In the genomic region with DNA sequence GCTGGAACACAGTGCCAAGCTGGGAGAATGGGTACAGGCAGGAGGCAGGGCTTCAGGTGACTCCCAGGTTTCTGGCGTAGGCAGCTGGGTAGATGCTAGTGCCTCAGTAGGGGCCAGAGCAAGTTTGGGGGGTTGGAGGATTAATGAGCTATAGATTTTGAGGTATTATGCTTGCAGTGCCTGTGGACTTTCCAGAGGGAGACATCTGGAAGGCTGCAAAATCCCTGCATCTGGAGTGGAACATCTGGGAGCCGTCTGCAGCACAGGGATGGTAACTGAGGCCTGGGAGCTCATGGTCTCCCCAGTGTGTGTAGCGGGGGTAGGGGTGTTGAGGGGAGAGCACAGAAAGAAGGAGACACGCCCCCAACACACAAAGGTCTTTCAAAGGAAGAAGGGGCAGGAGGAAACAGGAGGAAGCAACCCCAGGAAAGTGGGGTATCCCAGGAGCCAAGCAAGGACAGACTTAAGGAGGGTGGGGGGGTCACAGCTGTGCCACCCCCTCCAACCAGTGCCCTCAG, we compare ENCODE assay signal across 2 cellular contexts.
TF ChIP-seq lines count a peak whose summit lies in the region.

No MANE protein-coding gene starts in this region.

TF ChIP-seq in K562, 482 proteins besides CTCF, POLR2A, EP300 and RAD21:
- TF ChIP-seq MCM5 (IDR thresholded peaks at IDR 0.05; ENCODE audit: low read depth) (no peak), MYBL2 (IDR thresholded peaks at IDR 0.05; ENCODE audit: low read depth) (no peak), MYBL2 (CRISPR knock-in tag; IDR thresholded peaks at IDR 0.05; ENCODE audit: borderline replicate concordance) (peak; percentile 10; the same call in 1 of the 2 replicates)

TF ChIP-seq in HepG2, 621 proteins besides CTCF, POLR2A, EP300 and RAD21 (continues in another document):
- TF ChIP-seq, protein P1, sequence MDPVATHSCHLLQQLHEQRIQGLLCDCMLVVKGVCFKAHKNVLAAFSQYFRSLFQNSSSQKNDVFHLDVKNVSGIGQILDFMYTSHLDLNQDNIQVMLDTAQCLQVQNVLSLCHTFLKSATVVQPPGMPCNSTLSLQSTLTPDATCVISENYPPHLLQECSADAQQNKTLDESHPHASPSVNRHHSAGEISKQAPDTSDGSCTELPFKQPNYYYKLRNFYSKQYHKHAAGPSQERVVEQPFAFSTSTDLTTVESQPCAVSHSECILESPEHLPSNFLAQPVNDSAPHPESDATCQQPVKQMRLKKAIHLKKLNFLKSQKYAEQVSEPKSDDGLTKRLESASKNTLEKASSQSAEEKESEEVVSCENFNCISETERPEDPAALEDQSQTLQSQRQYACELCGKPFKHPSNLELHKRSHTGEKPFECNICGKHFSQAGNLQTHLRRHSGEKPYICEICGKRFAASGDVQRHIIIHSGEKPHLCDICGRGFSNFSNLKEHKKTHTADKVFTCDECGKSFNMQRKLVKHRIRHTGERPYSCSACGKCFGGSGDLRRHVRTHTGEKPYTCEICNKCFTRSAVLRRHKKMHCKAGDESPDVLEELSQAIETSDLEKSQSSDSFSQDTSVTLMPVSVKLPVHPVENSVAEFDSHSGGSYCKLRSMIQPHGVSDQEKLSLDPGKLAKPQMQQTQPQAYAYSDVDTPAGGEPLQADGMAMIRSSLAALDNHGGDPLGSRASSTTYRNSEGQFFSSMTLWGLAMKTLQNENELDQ (CRISPR knock-in tag; IDR thresholded peaks at IDR 0.05; ENCODE audit: borderline replicate concordance), result no peak
- no peak for TF ChIP-seq STAG1 (CRISPR knock-in tag; IDR thresholded peaks at IDR 0.05)
- TF ChIP-seq ARNTL (CRISPR knock-in tag; IDR thresholded peaks at IDR 0.05), result no peak
- 0 out of 2 replicates have a peak, but pooled peaks have one; percentile 7 for TF ChIP-seq ATF7-NPFF (CRISPR knock-in tag; IDR thresholded peaks at IDR 0.05; ENCODE audit: low read depth)
- no peak for TF ChIP-seq MLLT10 (CRISPR knock-in tag; IDR thresholded peaks at IDR 0.05)
- TF ChIP-seq, protein P2, sequence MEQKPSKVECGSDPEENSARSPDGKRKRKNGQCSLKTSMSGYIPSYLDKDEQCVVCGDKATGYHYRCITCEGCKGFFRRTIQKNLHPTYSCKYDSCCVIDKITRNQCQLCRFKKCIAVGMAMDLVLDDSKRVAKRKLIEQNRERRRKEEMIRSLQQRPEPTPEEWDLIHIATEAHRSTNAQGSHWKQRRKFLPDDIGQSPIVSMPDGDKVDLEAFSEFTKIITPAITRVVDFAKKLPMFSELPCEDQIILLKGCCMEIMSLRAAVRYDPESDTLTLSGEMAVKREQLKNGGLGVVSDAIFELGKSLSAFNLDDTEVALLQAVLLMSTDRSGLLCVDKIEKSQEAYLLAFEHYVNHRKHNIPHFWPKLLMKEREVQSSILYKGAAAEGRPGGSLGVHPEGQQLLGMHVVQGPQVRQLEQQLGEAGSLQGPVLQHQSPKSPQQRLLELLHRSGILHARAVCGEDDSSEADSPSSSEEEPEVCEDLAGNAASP (CRISPR knock-in tag; IDR thresholded peaks at IDR 0.05; ENCODE audit: borderline replicate concordance), result no peak
- TF ChIP-seq, protein P3, sequence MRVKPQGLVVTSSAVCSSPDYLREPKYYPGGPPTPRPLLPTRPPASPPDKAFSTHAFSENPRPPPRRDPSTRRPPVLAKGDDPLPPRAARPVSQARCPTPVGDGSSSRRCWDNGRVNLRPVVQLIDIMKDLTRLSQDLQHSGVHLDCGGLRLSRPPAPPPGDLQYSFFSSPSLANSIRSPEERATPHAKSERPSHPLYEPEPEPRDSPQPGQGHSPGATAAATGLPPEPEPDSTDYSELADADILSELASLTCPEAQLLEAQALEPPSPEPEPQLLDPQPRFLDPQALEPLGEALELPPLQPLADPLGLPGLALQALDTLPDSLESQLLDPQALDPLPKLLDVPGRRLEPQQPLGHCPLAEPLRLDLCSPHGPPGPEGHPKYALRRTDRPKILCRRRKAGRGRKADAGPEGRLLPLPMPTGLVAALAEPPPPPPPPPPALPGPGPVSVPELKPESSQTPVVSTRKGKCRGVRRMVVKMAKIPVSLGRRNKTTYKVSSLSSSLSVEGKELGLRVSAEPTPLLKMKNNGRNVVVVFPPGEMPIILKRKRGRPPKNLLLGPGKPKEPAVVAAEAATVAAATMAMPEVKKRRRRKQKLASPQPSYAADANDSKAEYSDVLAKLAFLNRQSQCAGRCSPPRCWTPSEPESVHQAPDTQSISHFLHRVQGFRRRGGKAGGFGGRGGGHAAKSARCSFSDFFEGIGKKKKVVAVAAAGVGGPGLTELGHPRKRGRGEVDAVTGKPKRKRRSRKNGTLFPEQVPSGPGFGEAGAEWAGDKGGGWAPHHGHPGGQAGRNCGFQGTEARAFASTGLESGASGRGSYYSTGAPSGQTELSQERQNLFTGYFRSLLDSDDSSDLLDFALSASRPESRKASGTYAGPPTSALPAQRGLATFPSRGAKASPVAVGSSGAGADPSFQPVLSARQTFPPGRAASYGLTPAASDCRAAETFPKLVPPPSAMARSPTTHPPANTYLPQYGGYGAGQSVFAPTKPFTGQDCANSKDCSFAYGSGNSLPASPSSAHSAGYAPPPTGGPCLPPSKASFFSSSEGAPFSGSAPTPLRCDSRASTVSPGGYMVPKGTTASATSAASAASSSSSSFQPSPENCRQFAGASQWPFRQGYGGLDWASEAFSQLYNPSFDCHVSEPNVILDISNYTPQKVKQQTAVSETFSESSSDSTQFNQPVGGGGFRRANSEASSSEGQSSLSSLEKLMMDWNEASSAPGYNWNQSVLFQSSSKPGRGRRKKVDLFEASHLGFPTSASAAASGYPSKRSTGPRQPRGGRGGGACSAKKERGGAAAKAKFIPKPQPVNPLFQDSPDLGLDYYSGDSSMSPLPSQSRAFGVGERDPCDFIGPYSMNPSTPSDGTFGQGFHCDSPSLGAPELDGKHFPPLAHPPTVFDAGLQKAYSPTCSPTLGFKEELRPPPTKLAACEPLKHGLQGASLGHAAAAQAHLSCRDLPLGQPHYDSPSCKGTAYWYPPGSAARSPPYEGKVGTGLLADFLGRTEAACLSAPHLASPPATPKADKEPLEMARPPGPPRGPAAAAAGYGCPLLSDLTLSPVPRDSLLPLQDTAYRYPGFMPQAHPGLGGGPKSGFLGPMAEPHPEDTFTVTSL (CRISPR knock-in tag; IDR thresholded peaks at IDR 0.05; ENCODE audit: borderline replicate concordance), result peak; percentile 10; the same call in 1 of the 2 replicates
- peak; percentile 78; the same call in 1 of the 2 replicates for TF ChIP-seq ZSCAN25 (CRISPR knock-in tag; IDR thresholded peaks at IDR 0.05)
- no peak for TF ChIP-seq ZNF138 (CRISPR knock-in tag; IDR thresholded peaks at IDR 0.05; ENCODE audit: low read depth)
- TF ChIP-seq SP2 (CRISPR knock-in tag; IDR thresholded peaks at IDR 0.05), result 0 out of 2 replicates have a peak, but pooled peaks have one; percentile 3
- TF ChIP-seq NCOA2 (CRISPR knock-in tag; IDR thresholded peaks at IDR 0.05), result no peak
- TF ChIP-seq CENPT (CRISPR knock-in tag; IDR thresholded peaks at IDR 0.05; ENCODE audit: low read depth), result no peak
- TF ChIP-seq, protein P4, sequence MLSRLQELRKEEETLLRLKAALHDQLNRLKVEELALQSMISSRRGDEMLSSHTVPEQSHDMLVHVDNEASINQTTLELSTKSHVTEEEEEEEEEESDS (CRISPR knock-in tag; IDR thresholded peaks at IDR 0.05; ENCODE audit: borderline replicate concordance), result peak; percentile 8; the same call in 1 of the 2 replicates
- TF ChIP-seq, protein P5, sequence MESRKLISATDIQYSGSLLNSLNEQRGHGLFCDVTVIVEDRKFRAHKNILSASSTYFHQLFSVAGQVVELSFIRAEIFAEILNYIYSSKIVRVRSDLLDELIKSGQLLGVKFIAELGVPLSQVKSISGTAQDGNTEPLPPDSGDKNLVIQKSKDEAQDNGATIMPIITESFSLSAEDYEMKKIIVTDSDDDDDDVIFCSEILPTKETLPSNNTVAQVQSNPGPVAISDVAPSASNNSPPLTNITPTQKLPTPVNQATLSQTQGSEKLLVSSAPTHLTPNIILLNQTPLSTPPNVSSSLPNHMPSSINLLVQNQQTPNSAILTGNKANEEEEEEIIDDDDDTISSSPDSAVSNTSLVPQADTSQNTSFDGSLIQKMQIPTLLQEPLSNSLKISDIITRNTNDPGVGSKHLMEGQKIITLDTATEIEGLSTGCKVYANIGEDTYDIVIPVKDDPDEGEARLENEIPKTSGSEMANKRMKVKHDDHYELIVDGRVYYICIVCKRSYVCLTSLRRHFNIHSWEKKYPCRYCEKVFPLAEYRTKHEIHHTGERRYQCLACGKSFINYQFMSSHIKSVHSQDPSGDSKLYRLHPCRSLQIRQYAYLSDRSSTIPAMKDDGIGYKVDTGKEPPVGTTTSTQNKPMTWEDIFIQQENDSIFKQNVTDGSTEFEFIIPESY (CRISPR knock-in tag; IDR thresholded peaks at IDR 0.05), result no peak
- no peak for TF ChIP-seq NR2F2 (IDR thresholded peaks at IDR 0.05; ENCODE audit: borderline replicate concordance, low read depth)
- no peak for TF ChIP-seq MEIS2 (CRISPR knock-in tag; IDR thresholded peaks at IDR 0.05)
- TF ChIP-seq ZNF326 (CRISPR knock-in tag; IDR thresholded peaks at IDR 0.05; ENCODE audit: borderline replicate concordance), result no peak
- TF ChIP-seq NR2F6 (IDR thresholded peaks at IDR 0.05), result no peak
- no peak for TF ChIP-seq NR2F6 (CRISPR knock-in tag; IDR thresholded peaks at IDR 0.05)
- no peak for TF ChIP-seq ZNF446 (CRISPR knock-in tag; IDR thresholded peaks at IDR 0.05)
- no peak for TF ChIP-seq MED8 (CRISPR knock-in tag; IDR thresholded peaks at IDR 0.05; ENCODE audit: insufficient replicate concordance)
- no peak for TF ChIP-seq HDAC6 (IDR thresholded peaks at IDR 0.05; ENCODE audit: low read depth, low read length)
- TF ChIP-seq, protein P6, sequence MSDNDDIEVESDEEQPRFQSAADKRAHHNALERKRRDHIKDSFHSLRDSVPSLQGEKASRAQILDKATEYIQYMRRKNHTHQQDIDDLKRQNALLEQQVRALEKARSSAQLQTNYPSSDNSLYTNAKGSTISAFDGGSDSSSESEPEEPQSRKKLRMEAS (IDR thresholded peaks at IDR 0.05), result no peak
- TF ChIP-seq TCF12 (IDR thresholded peaks at IDR 0.05), result no peak
- 0 out of 2 replicates have a peak, but pooled peaks have one; percentile 4 for TF ChIP-seq TCF12 (CRISPR knock-in tag; IDR thresholded peaks at IDR 0.05)
- no peak for TF ChIP-seq ZNF672 (CRISPR knock-in tag; IDR thresholded peaks at IDR 0.05)
- no peak for TF ChIP-seq NFYB (CRISPR knock-in tag; IDR thresholded peaks at IDR 0.05)
- no peak for TF ChIP-seq ZNF260 (CRISPR knock-in tag; IDR thresholded peaks at IDR 0.05; ENCODE audit: borderline replicate concordance, low read depth)
- TF ChIP-seq, protein P7, sequence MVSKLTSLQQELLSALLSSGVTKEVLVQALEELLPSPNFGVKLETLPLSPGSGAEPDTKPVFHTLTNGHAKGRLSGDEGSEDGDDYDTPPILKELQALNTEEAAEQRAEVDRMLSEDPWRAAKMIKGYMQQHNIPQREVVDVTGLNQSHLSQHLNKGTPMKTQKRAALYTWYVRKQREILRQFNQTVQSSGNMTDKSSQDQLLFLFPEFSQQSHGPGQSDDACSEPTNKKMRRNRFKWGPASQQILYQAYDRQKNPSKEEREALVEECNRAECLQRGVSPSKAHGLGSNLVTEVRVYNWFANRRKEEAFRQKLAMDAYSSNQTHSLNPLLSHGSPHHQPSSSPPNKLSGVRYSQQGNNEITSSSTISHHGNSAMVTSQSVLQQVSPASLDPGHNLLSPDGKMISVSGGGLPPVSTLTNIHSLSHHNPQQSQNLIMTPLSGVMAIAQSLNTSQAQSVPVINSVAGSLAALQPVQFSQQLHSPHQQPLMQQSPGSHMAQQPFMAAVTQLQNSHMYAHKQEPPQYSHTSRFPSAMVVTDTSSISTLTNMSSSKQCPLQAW (CRISPR knock-in tag; IDR thresholded peaks at IDR 0.05), result no peak
- peak; percentile 82; the same call in 1 of the 2 replicates for TF ChIP-seq ARID2 (CRISPR knock-in tag; IDR thresholded peaks at IDR 0.05; ENCODE audit: borderline replicate concordance)
- no peak for TF ChIP-seq ZC3H4 (CRISPR knock-in tag; IDR thresholded peaks at IDR 0.05; ENCODE audit: borderline replicate concordance)
- TF ChIP-seq ZNF501 (CRISPR knock-in tag; IDR thresholded peaks at IDR 0.05), result no peak
- 0 out of 2 replicates have a peak, but pooled peaks have one; percentile 48 for TF ChIP-seq SMYD3 (CRISPR knock-in tag; IDR thresholded peaks at IDR 0.05)
- no peak for TF ChIP-seq REXO4 (CRISPR knock-in tag; IDR thresholded peaks at IDR 0.05; ENCODE audit: borderline replicate concordance)
- no peak for TF ChIP-seq ZFP41 (CRISPR knock-in tag; IDR thresholded peaks at IDR 0.05; ENCODE audit: borderline replicate concordance)
- TF ChIP-seq ZNF788 (CRISPR knock-in tag; IDR thresholded peaks at IDR 0.05; ENCODE audit: borderline replicate concordance), result peak; percentile 13; the same call in 1 of the 2 replicates
- TF ChIP-seq, protein P8, sequence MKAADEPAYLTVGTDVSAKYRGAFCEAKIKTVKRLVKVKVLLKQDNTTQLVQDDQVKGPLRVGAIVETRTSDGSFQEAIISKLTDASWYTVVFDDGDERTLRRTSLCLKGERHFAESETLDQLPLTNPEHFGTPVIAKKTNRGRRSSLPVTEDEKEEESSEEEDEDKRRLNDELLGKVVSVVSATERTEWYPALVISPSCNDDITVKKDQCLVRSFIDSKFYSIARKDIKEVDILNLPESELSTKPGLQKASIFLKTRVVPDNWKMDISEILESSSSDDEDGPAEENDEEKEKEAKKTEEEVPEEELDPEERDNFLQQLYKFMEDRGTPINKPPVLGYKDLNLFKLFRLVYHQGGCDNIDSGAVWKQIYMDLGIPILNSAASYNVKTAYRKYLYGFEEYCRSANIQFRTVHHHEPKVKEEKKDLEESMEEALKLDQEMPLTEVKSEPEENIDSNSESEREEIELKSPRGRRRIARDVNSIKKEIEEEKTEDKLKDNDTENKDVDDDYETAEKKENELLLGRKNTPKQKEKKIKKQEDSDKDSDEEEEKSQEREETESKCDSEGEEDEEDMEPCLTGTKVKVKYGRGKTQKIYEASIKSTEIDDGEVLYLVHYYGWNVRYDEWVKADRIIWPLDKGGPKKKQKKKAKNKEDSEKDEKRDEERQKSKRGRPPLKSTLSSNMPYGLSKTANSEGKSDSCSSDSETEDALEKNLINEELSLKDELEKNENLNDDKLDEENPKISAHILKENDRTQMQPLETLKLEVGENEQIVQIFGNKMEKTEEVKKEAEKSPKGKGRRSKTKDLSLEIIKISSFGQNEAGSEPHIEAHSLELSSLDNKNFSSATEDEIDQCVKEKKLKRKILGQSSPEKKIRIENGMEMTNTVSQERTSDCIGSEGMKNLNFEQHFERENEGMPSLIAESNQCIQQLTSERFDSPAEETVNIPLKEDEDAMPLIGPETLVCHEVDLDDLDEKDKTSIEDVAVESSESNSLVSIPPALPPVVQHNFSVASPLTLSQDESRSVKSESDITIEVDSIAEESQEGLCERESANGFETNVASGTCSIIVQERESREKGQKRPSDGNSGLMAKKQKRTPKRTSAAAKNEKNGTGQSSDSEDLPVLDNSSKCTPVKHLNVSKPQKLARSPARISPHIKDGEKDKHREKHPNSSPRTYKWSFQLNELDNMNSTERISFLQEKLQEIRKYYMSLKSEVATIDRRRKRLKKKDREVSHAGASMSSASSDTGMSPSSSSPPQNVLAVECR (CRISPR knock-in tag; IDR thresholded peaks at IDR 0.05; ENCODE audit: borderline replicate concordance), result no peak
- no peak for TF ChIP-seq PTBP1 (IDR thresholded peaks at IDR 0.05; ENCODE audit: low read depth, low read length, poor library complexity, severe bottlenecking)
- TF ChIP-seq NRL (CRISPR knock-in tag; IDR thresholded peaks at IDR 0.05; ENCODE audit: borderline replicate concordance), result no peak
- TF ChIP-seq ZNF883 (CRISPR knock-in tag; IDR thresholded peaks at IDR 0.05; ENCODE audit: not compliant biosample characterization), result no peak
